In the genomic region with DNA sequence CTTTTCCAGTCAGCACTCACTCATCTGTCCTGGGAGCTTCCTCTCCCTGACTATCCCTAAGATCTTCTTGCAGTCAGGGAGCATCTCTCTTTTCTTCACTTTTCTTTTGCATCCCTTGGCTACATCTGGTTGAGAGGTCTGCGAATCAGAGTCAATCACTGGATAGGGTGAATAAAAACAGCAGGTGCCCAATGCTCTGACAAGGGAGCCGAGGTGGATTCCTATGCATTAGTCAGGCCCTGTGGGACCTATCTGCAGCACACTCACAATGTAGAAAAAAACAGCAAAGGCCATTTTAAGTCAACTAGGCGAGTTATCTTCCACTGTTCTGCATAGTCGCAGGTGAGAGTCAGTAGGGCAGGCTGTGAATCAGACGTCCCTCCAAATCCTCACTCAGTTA, we compare ENCODE assay signal across 22 cellular contexts. TPM values are rescaled to one million over a fixed set of nuclear protein-coding genes. Genes with fewer than 3 reads are reported as not detected.
"Had no signal": no experiment of that assay in that cellular context is flagged by ENCODE, and none has a peak within 500 bp of the region (broad histone marks: within the 10 kb centered on the region; RNA-seq: fewer than 3 reads in every experiment).

No MANE protein-coding gene starts in this region.

- H3K4me3 Mint-ChIP-seq: activated naive CD4-positive, alpha-beta T cell treated with anti-CD3 and anti-CD28 coated beads, Interleukin-2, amount 50 U/mL, for 24 hours; activated T-cell treated with anti-CD3 and anti-CD28 coated beads, Interleukin-2, amount 50 U/mL, for 72 hours; endodermal cell; T-cell had no signal

- H3K9me3 Mint-ChIP-seq: activated naive CD4-positive, alpha-beta T cell treated with anti-CD3 and anti-CD28 coated beads, Interleukin-2, amount 50 U/mL, for 24 hours; activated T-cell treated with anti-CD3 and anti-CD28 coated beads, Interleukin-2, amount 50 U/mL, for 72 hours; T-cell had no signal

- DNase-seq: activated CD4-positive, alpha-beta T cell treated with anti-CD3 and anti-CD28 coated beads, Interleukin-2, amount 50 U/mL, for 4 hours; activated CD4-positive, CD25-positive, alpha-beta regulatory T cell treated with anti-CD3 and anti-CD28 coated beads, Interleukin-2, amount 50 U/mL, for 72 hours; activated effector memory CD4-positive, alpha-beta T cell treated with anti-CD3 and anti-CD28 coated beads, Interleukin-2, amount 50 U/mL, for 16 hours; activated T-cell treated with anti-CD3 and anti-CD28 coated beads, Interleukin-2, amount 50 U/mL, for 72 hours; colonic mucosa; endodermal cell; kidney; left lung; occipital lobe; stimulated activated naive CD8-positive, alpha-beta T cell treated with anti-CD3 and anti-CD28 coated beads, Interleukin-15, Interleukin-2, amounts not matched to agents 100 U/mL and 50 U/mL, for 24 hours; T-cell; trophoblast cell had no signal

- ATAC-seq: activated T-cell treated with anti-CD3 and anti-CD28 coated beads, Interleukin-2, amount 50 U/mL, for 72 hours; left lung; stimulated activated naive CD8-positive, alpha-beta T cell treated with anti-CD3 and anti-CD28 coated beads, Interleukin-15, Interleukin-2, amounts not matched to agents 100 U/mL and 50 U/mL, for 24 hours; T-cell had no signal

- H3K4me3 ChIP-seq: colonic mucosa, left lung, prostate gland, right atrium auricular region, vagina had no signal

- H3K36me3 Mint-ChIP-seq: activated naive CD4-positive, alpha-beta T cell treated with anti-CD3 and anti-CD28 coated beads, Interleukin-2, amount 50 U/mL, for 24 hours; T-cell had no signal

- H3K27me3 Mint-ChIP-seq: activated naive CD4-positive, alpha-beta T cell treated with anti-CD3 and anti-CD28 coated beads, Interleukin-2, amount 50 U/mL, for 24 hours; T-cell had no signal

- H3K27ac Mint-ChIP-seq: activated naive CD4-positive, alpha-beta T cell treated with anti-CD3 and anti-CD28 coated beads, Interleukin-2, amount 50 U/mL, for 24 hours; activated T-cell treated with anti-CD3 and anti-CD28 coated beads, Interleukin-2, amount 50 U/mL, for 72 hours; endodermal cell; T-cell had no signal

RNA-seq across cellular contexts. Expression of gene DZIP1L, which starts 35.5 kb away (rescaled TPM):
- total RNA-seq: T-cell had no signal

RNA-seq across cellular contexts. Expression of gene A4GNT, which starts 52.3 kb away (rescaled TPM):
- total RNA-seq: activated CD8-positive, alpha-beta memory T cell treated with anti-CD3 and anti-CD28 coated beads for 36 hours; activated T-cell treated with anti-CD3 and anti-CD28 coated beads, Interleukin-2, amount 50 U/mL, for 72 hours; colonic mucosa; endodermal cell; fibroblast of lung; frontal cortex; kidney; left lung; mononuclear cell; occipital lobe; prostate gland; right atrium auricular region; skeletal muscle tissue; T-cell; temporal lobe; vagina had no signal
